In genomic region chr9:27569406-27569805, GRCh38 we compare ENCODE assay signal across 1 cellular context.
A peak's percentile ranks its signal among the peaks of the same experiment; 100 is the strongest.
TF ChIP-seq lines count a peak whose summit lies in the region.

No MANE protein-coding gene starts in this region.

TF ChIP-seq in HepG2, 621 proteins besides CTCF, POLR2A, EP300 and RAD21 (continued from another document):
- TF ChIP-seq MEF2D (CRISPR knock-in tag; IDR thresholded peaks at IDR 0.05): no peak
- TF ChIP-seq ZNF879 (CRISPR knock-in tag; IDR thresholded peaks at IDR 0.05): no peak
- TF ChIP-seq EED (CRISPR knock-in tag; IDR thresholded peaks at IDR 0.05): no peak
- no peak for TF ChIP-seq NFE2L1 (CRISPR knock-in tag; IDR thresholded peaks at IDR 0.05; ENCODE audit: borderline replicate concordance)
- no peak for TF ChIP-seq FOXP1 (IDR thresholded peaks at IDR 0.05)
- peak; percentile 43 for TF ChIP-seq FOXP1 (CRISPR knock-in tag; IDR thresholded peaks at IDR 0.05)
- TF ChIP-seq CEBPZ (IDR thresholded peaks at IDR 0.05; ENCODE audit: low read length): no peak
- TF ChIP-seq ZBTB44 (CRISPR knock-in tag; IDR thresholded peaks at IDR 0.05): no peak
- TF ChIP-seq ZNF44 (CRISPR knock-in tag; IDR thresholded peaks at IDR 0.05): no peak
- no peak for TF ChIP-seq HNF1A (IDR thresholded peaks at IDR 0.05; ENCODE audit: low read depth)
- no peak for TF ChIP-seq HNF1A (CRISPR knock-in tag; IDR thresholded peaks at IDR 0.05; ENCODE audit: borderline replicate concordance)
- no peak for TF ChIP-seq SPEN (CRISPR knock-in tag; IDR thresholded peaks at IDR 0.05; ENCODE audit: low read depth)
- no peak for TF ChIP-seq ASH2L (IDR thresholded peaks at IDR 0.05; ENCODE audit: insufficient read length, low read depth, low read length)
- TF ChIP-seq FOSL2 (CRISPR knock-in tag; IDR thresholded peaks at IDR 0.05): peak; percentile 52; the same call in 1 of the 2 replicates
- TF ChIP-seq RFX5 (IDR thresholded peaks at IDR 0.05; ENCODE audit: low read depth, low read length): no peak
- TF ChIP-seq MXI1 (IDR thresholded peaks at IDR 0.05; ENCODE audit: borderline replicate concordance, low read depth, low read length): no peak
- no peak for TF ChIP-seq ZNF607 (CRISPR knock-in tag; IDR thresholded peaks at IDR 0.05; ENCODE audit: borderline replicate concordance)
- TF ChIP-seq ZNF253 (CRISPR knock-in tag; IDR thresholded peaks at IDR 0.05; ENCODE audit: borderline replicate concordance): no peak
- TF ChIP-seq KAT7 (CRISPR knock-in tag; IDR thresholded peaks at IDR 0.05; ENCODE audit: borderline replicate concordance): no peak
- TF ChIP-seq JUNB (CRISPR knock-in tag; IDR thresholded peaks at IDR 0.05; ENCODE audit: borderline replicate concordance): peak; percentile 66; the same call in 1 of the 2 replicates
- TF ChIP-seq ZNF639 (CRISPR knock-in tag; conservative IDR thresholded peaks at IDR 0.05): no peak
- no peak for TF ChIP-seq POLR2G (IDR thresholded peaks at IDR 0.05; ENCODE audit: low read depth, low read length)
- no peak for TF ChIP-seq RBM22 (optimal IDR thresholded peaks at IDR 0.05; ENCODE audit: low read length)
- TF ChIP-seq RARA (CRISPR knock-in tag; IDR thresholded peaks at IDR 0.05): peak; percentile 32
- no peak for TF ChIP-seq ZNF672 (CRISPR knock-in tag; IDR thresholded peaks at IDR 0.05)
- TF ChIP-seq ZNF225 (CRISPR knock-in tag; IDR thresholded peaks at IDR 0.05): no peak
- TF ChIP-seq ZBTB7A (CRISPR knock-in tag; IDR thresholded peaks at IDR 0.05): no peak
- no peak for TF ChIP-seq ZNF740 (CRISPR knock-in tag; IDR thresholded peaks at IDR 0.05)
- no peak for TF ChIP-seq HIC2 (CRISPR knock-in tag; IDR thresholded peaks at IDR 0.05; ENCODE audit: low read depth)
